ENCODE assay signal across 1 cellular context in genomic region chr19:18800636-18801035, GRCh38.
A peak's percentile ranks its signal among the peaks of the same experiment; 100 is the strongest.
TF ChIP-seq lines count a peak whose summit lies in the region.

No MANE protein-coding gene starts in this region.

TF ChIP-seq in H1, 55 proteins besides CTCF, POLR2A, EP300 and RAD21:
- peak; percentile 30 for TF ChIP-seq EZH2 (IDR thresholded peaks at IDR 0.05; ENCODE audit: low read depth, low read length, severe bottlenecking)
- no peak for TF ChIP-seq CTBP2 (IDR thresholded peaks at IDR 0.05; ENCODE audit: borderline replicate concordance, insufficient read depth, insufficient read length, low read length)
- TF ChIP-seq POU5F1 (IDR thresholded peaks at IDR 0.05; ENCODE audit: low read depth, low read length), result no peak
- no peak for TF ChIP-seq TCF12 (IDR thresholded peaks at IDR 0.05; ENCODE audit: low read depth, low read length)
- TF ChIP-seq USF2 (IDR thresholded peaks at IDR 0.05; ENCODE audit: low read length), result no peak
TF ChIP-seq in H1: peak in this region for 1.
